ENCODE assay signal across 1 cellular context in genomic region chr1:155835548-155835947, GRCh38.
TF ChIP-seq lines count a peak whose summit lies in the region.

No MANE protein-coding gene starts in this region.

TF ChIP-seq in WTC11, 78 proteins besides CTCF, POLR2A, EP300 and RAD21 (continued from another document):
- TF ChIP-seq ATF6 (CRISPR knock-in tag; IDR thresholded peaks at IDR 0.05): no peak
- no peak for TF ChIP-seq SMAD3 (CRISPR knock-in tag; IDR thresholded peaks at IDR 0.05; ENCODE audit: borderline replicate concordance)
